ENCODE assay signal across 22 cellular contexts in the genomic region with DNA sequence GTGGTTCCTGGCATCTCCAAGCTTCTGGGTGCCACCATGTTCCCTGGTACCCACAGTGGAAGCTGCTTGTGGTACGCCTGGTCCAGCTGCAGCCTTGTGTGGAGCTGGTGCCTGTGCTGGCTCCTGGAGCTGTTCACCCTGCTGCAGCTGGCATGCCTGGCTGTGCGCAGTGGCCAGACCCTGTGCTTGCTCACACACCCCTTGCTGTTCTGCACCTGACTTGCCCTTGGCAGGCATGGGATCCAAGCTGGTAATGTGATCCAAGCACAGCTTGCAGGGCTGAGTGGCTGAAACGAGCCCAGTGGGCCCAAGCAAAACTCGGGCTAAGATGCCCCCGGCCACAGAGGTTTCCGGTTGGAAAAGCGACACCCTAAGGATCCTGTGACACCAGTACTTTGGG.
"Had no signal": no experiment of that assay in that cellular context is flagged by ENCODE, and none has a peak within 500 bp of the region (broad histone marks: within the 10 kb centered on the region; RNA-seq: fewer than 3 reads in every experiment).

No MANE protein-coding gene starts in this region.

- DNase-seq: effector CD4-positive, alpha-beta T cell; endodermal cell; erythroblast; foreskin keratinocyte; head of caudate nucleus; hippocampal formation; kidney glomerular epithelial cell; left lung; mesenchymal stem cell; midbrain; naive B cell; retina; spleen; stimulated activated CD4-positive, alpha-beta T cell treated with anti-CD3 and anti-CD28 coated beads, Interleukin-15, amount 100 ng/mL, for 24 hours; stimulated activated CD4-positive, alpha-beta T cell treated with anti-CD3 and anti-CD28 coated beads, Interleukin-1b, Interleukin-23, amount 100 ng/mL, for 48 hours; stimulated activated CD4-positive, alpha-beta T cell treated with anti-CD3 and anti-CD28 coated beads, Interleukin-4, amount 100 ng/mL, for 24 hours; stimulated activated naive B cell treated with anti-CD40 and anti-IgM and Interleukin-4, amounts not matched to agents 10 μg/mL and 1 μg/mL and 100 μg/mL, for 72 hours; stomach; transverse colon had no signal

- ATAC-seq: foreskin keratinocyte; left lung; sciatic nerve; stimulated activated naive B cell treated with anti-CD40 and anti-IgM and Interleukin-4, amounts not matched to agents 10 μg/mL and 1 μg/mL and 100 μg/mL, for 72 hours had no signal

- FAIRE-seq: endothelial cell of umbilical vein, islet of Langerhans had no signal
